In the genomic region with DNA sequence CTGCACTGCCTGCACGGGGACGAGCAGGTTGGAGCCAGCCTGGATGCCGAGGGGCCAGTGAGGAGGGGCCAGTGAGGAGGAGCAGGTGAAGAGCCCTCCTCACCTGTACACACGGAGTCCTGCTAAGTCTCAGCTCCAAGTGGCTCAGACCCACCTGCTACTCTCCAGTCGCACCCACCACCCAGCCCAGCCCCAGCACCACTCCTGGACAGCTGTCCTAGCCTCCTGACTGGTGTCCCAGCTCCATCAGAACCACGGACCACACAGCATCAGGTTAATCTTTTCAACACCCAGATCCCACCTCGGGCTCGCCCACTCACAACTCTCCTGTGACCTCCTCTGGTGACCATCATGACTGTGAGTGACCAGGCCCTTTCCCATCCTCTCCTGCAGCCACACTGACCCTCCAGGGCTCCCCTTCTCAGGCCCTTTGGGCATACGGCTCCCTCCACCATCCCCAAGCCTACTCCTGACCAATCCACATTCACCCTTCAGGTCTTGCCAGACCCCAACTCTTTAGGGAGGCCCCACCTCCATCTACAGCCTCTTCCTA, we compare ENCODE assay signal across 13 cellular contexts. TPM values are rescaled to one million over a fixed set of nuclear protein-coding genes. Genes with fewer than 3 reads are reported as not detected.
DNase-seq lines count a peak whose midpoint lies in the region; ATAC-seq and TF ChIP-seq lines count a peak whose summit lies in the region.
"Had no signal": no experiment of that assay in that cellular context is flagged by ENCODE, and none has a peak within 500 bp of the region (broad histone marks: within the 10 kb centered on the region; RNA-seq: fewer than 3 reads in every experiment).

No MANE protein-coding gene starts in this region.

- no peaks in the 10 kb centered on the region for H3K4me1 Mint-ChIP-seq in MCF 10A (ENCODE audit: insufficient read depth, unreplicated experiment)
- peaks cover 29% of the 10 kb centered on the region for H3K4me1 Mint-ChIP-seq in activated naive CD8-positive, alpha-beta T cell treated with anti-CD3 and anti-CD28 coated beads, Interleukin-2, amount 50 U/mL, for 24 hours

- intact Hi-C loops in breast epithelium (cut with DNase I; ENCODE audit: low total_unique reads) = loop anchor here (5.0 kb wide), 1 partner anchor 528 kb away; no protein-coding TSS in a partner anchor
- intact Hi-C loops in MCF 10A (cut with micrococcal nuclease) = no loop called here
- intact Hi-C loops in thyroid gland (cut with DNase I) = no loop called here
- intact Hi-C loops in body of pancreas (cut with DNase I) = no loop called here

- H3K27me3 ChIP-seq in breast epithelium = no peaks in the 10 kb centered on the region
- no peaks in the 10 kb centered on the region for H3K27me3 ChIP-seq in thyroid gland
- no peaks in the 10 kb centered on the region for H3K27me3 ChIP-seq in body of pancreas

- no peaks in the 10 kb centered on the region for H3K9me3 Mint-ChIP-seq in MCF 10A (ENCODE audit: unreplicated experiment)
- no peaks in the 10 kb centered on the region for H3K9me3 Mint-ChIP-seq in activated naive CD8-positive, alpha-beta T cell treated with anti-CD3 and anti-CD28 coated beads, Interleukin-2, amount 50 U/mL, for 24 hours

- BruUV-seq in MCF 10A (replicated peaks; lab: Mats Ljungman, UMichigan) = no TSS peak

- H3K4me1 ChIP-seq in breast epithelium (no peaks in the 10 kb centered on the region), mesodermal cell (ENCODE audit: control insufficient read depth, insufficient read depth, low read length, poor library complexity, severe bottlenecking) (peaks cover 34% of the 10 kb centered on the region), thyroid gland (peaks cover 0 to 30% of the 10 kb centered on the region in 2 donors), body of pancreas (no peaks in the 10 kb centered on the region)

- CTCF ChIA-PET in MCF 10A (lab: Yijun Ruan, JAX) = interaction anchor here (0.5 to 4.6 kb wide), 7 partner anchors 8 to 288 kb away, joined by 3 to 27 read pairs (median 4); no protein-coding TSS in a partner anchor

- TF ChIP-seq POLR2A in breast epithelium (IDR thresholded peaks at IDR 0.05) (no peak), thyroid gland (IDR thresholded peaks at IDR 0.05) (no peak), body of pancreas (IDR thresholded peaks at IDR 0.05) (no peak)

- no peak overlapping the region for H3K27ac Mint-ChIP-seq in MCF 10A (ENCODE audit: low read depth, unreplicated experiment)
- H3K27ac Mint-ChIP-seq in activated naive CD8-positive, alpha-beta T cell treated with anti-CD3 and anti-CD28 coated beads, Interleukin-2, amount 50 U/mL, for 24 hours = peak overlapping the region; percentile 91

- H3K4me3 ChIP-seq in breast epithelium = no peak overlapping the region
- no peak overlapping the region for H3K4me3 ChIP-seq in mesodermal cell (ENCODE audit: extremely low read depth, insufficient read depth, low read length, poor library complexity, severe bottlenecking)
- H3K4me3 ChIP-seq in thyroid gland (replicated peaks in 1 of 3) = no peak overlapping the region
- H3K4me3 ChIP-seq in body of pancreas = no peak overlapping the region
- H3K4me3 ChIP-seq: coronary artery had no signal

- H3K4me3 Mint-ChIP-seq in MCF 10A (ENCODE audit: unreplicated experiment) = no peak overlapping the region
- H3K4me3 Mint-ChIP-seq in activated naive CD8-positive, alpha-beta T cell treated with anti-CD3 and anti-CD28 coated beads, Interleukin-2, amount 50 U/mL, for 24 hours = no peak overlapping the region

- no peaks in the 10 kb centered on the region for H3K27me3 Mint-ChIP-seq in MCF 10A (ENCODE audit: insufficient read depth, unreplicated experiment)
- no peaks in the 10 kb centered on the region for H3K27me3 Mint-ChIP-seq in activated naive CD8-positive, alpha-beta T cell treated with anti-CD3 and anti-CD28 coated beads, Interleukin-2, amount 50 U/mL, for 24 hours

- DNase-seq in breast epithelium (ENCODE audit: low spot score in 2 of 2) (no peak), MCF 10A (ENCODE audit: unreplicated experiment) (no peak), thyroid gland (no peak), COR-L47 (lab: John Stamatoyannopoulos, UW) (no peak), body of pancreas (no peak)
- DNase-seq in activated naive CD8-positive, alpha-beta T cell treated with anti-CD3 and anti-CD28 coated beads, Interleukin-2, amount 50 U/mL, for 24 hours = no peak
- DNase-seq: NCI-H1436, NCI-H69 had no signal

- H3K9me3 ChIP-seq in breast epithelium = no peaks in the 10 kb centered on the region
- no peaks in the 10 kb centered on the region for H3K9me3 ChIP-seq in mesodermal cell (ENCODE audit: control insufficient read depth, low read length)
- no peaks in the 10 kb centered on the region for H3K9me3 ChIP-seq in thyroid gland
- H3K9me3 ChIP-seq in body of pancreas = no peaks in the 10 kb centered on the region

- TF ChIP-seq CTCF in breast epithelium (IDR thresholded peaks at IDR 0.05) (no peak), MCF 10A (IDR thresholded peaks at IDR 0.05; ENCODE audit: unreplicated experiment) (no peak), thyroid gland (IDR thresholded peaks at IDR 0.05) (no peak), body of pancreas (IDR thresholded peaks at IDR 0.05) (no peak)

- H3K27ac ChIP-seq in breast epithelium (peak overlapping the region; percentile 17 to 78), mesodermal cell (ENCODE audit: low read depth, low read length, severe bottlenecking) (peak overlapping the region; percentile 83), thyroid gland (peak overlapping the region; percentile 30 to 68 (median 49)), body of pancreas (peak overlapping the region in 1 of 4 donors; percentile 26)
- H3K27ac ChIP-seq: VCaP had no signal

- no peaks in the 10 kb centered on the region for H3K36me3 Mint-ChIP-seq in MCF 10A (ENCODE audit: insufficient read depth, unreplicated experiment)
- H3K36me3 Mint-ChIP-seq in activated naive CD8-positive, alpha-beta T cell treated with anti-CD3 and anti-CD28 coated beads, Interleukin-2, amount 50 U/mL, for 24 hours (ENCODE audit: low read depth) = no peaks in the 10 kb centered on the region

- ATAC-seq in activated naive CD8-positive, alpha-beta T cell treated with anti-CD3 and anti-CD28 coated beads, Interleukin-2, amount 50 U/mL, for 24 hours = no peak
- ATAC-seq in HG02840 (IDR thresholded peaks at IDR 0.05; ENCODE audit: low FRiP score, unreplicated experiment) (no peak), body of pancreas (no peak)

- 89 to 93% methylated on average over 7 to 9 of the region's 9 CpGs for WGBS in mesodermal cell (ENCODE audit: insufficient coverage in 2 of 2), 2 experiments
- 74 to 76% methylated on average over 8 to 9 of the region's 9 CpGs for WGBS in thyroid gland, 2 donors
- WGBS in body of pancreas, 2 donors = 72 to 78% methylated on average over 4 to 9 of the region's 9 CpGs

- H3K36me3 ChIP-seq in breast epithelium = no peaks in the 10 kb centered on the region
- no peaks in the 10 kb centered on the region for H3K36me3 ChIP-seq in mesodermal cell (ENCODE audit: control insufficient read depth, insufficient read depth, low read length)
- H3K36me3 ChIP-seq in thyroid gland = no peaks in the 10 kb centered on the region
- no peaks in the 10 kb centered on the region for H3K36me3 ChIP-seq in body of pancreas (replicated peaks in 1 of 2; ENCODE audit: insufficient read depth in 1 of 2, low read depth in 2 of 2)

- POLR2A ChIA-PET in MCF 10A (lab: Yijun Ruan, JAX) = interaction anchor here (1.0 kb wide), 1 partner anchor 8 kb away, joined by 3 read pairs; no protein-coding TSS in a partner anchor

RNA-seq across cellular contexts. Expression of gene EFCC1, which starts 13.8 kb away (rescaled TPM):
- total RNA-seq in breast epithelium (1 to 10 TPM; 1.6 to 3.9 (median 1.8) TPM), MCF 10A (2022) (not detected in 2 replicates), thyroid gland (10 to 100 TPM in 2 of 4 donors, 1 to 10 TPM in 2; 3.6 to 16.8 (median 9.9) TPM), body of pancreas (1 to 10 TPM; 1.8 to 4.0 TPM)
- polyA plus RNA-seq in mesodermal cell (2013, experiment 1 of 2) = 1.2 TPM
- polyA plus RNA-seq in mesodermal cell (2013, experiment 2 of 2) = 0.61 TPM
- polyA plus RNA-seq: neural cell had no signal

RNA-seq across cellular contexts. Expression of gene CFAP92, which starts 21.0 kb away (rescaled TPM):
- total RNA-seq in breast epithelium = 1 to 10 TPM in 2 of 3 donors, under 1 TPM in 1; 0.66 to 1.4 (median 1.3) TPM
- total RNA-seq in MCF 10A (2022) = 0.10 and 0.16 TPM in 2 replicates
- polyA plus RNA-seq in mesodermal cell (2013, experiment 1 of 2) = 1.4 TPM
- polyA plus RNA-seq in mesodermal cell (2013, experiment 2 of 2) = 1.6 TPM
- 1 to 10 TPM in 1 of 4 donors, under 1 TPM in 3; 0.40 to 2.5 (median 0.57) TPM for total RNA-seq in thyroid gland
- not detected for total RNA-seq in body of pancreas

RNA-seq across cellular contexts. Expression of gene GP9, which starts 45.7 kb away (rescaled TPM):
- total RNA-seq in breast epithelium (under 1 TPM in 1 of 3 donors, not detected in 2; 0.48 TPM), MCF 10A (2022) (not detected in 2 replicates), thyroid gland (not detected), body of pancreas (not detected)
- not detected for polyA plus RNA-seq in mesodermal cell (2013, experiment 1 of 2)
- not detected for polyA plus RNA-seq in mesodermal cell (2013, experiment 2 of 2)
- polyA plus RNA-seq: neural cell had no signal
